Comparison of ENCODE assay signal across 23 cellular contexts in the genomic region with DNA sequence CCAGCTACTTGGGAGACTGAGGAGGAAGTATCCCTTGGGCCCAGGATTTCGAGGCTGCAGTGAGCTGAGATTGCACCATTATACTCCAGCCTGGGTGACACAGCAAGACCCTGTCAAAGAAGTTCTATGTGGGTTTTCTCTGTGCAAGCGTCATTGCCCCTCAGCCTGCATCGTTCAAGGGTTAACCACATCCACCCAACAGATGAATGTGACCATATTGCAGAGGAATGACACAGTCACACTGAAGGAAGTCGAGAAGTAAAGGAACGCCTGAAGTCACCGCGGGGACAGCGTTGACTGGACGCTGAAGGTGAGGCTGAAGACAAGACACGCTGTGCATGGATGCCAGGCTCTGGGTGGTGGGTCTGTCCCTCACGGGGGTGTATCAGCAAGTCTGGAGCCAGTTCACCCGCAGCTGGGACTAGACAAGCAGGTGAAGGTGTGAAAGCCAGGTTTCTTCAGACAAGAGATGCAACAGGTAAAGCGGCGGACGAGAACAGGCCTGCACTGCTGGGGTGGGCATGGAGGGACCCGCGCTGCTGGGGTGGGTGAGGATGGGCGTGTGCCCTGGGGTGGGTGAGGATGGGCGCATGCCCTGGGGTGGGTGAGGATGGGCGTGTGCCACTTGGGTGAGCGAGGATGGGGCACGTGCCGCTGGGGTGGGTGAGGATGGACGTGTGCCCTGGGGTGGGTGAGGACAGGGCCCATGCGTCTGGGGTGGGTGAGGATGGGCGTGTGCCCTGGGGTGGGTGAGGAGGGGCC. TPM values are rescaled to one million over a fixed set of nuclear protein-coding genes. Genes with fewer than 3 reads are reported as not detected.
DNase-seq lines count a peak whose midpoint lies in the region; ATAC-seq and TF ChIP-seq lines count a peak whose summit lies in the region.
"Had no signal": no experiment of that assay in that cellular context is flagged by ENCODE, and none has a peak within 500 bp of the region (broad histone marks: within the 10 kb centered on the region; RNA-seq: fewer than 3 reads in every experiment).

No MANE protein-coding gene starts in this region.

- H3K9me3 ChIP-seq in HEK293 (ENCODE audit: control insufficient read depth, insufficient read depth, low read depth, low read length) (no peaks in the 10 kb centered on the region), WERI-Rb-1 (ENCODE audit: severe bottlenecking) (no peaks in the 10 kb centered on the region), transverse colon (no peaks in the 10 kb centered on the region), right atrium auricular region (no peaks in the 10 kb centered on the region)
- H3K9me3 ChIP-seq: suprapubic skin had no signal

- peaks cover 12 to 25% (median 16%) of the 10 kb centered on the region in 3 donors for H3K27me3 Mint-ChIP-seq in CD14-positive monocyte (ENCODE audit: low read depth in 3 of 3)
- H3K27me3 Mint-ChIP-seq in central memory CD8-positive, alpha-beta T cell, result no peaks in the 10 kb centered on the region
- H3K27me3 Mint-ChIP-seq: activated CD4-positive, alpha-beta T cell treated with anti-CD3 and anti-CD28 coated beads for 36 hours; CD4-positive, alpha-beta T cell had no signal

- H3K36me3 ChIP-seq in HEK293 (ENCODE audit: control insufficient read depth in 2 of 2, insufficient read depth in 1 of 2, low read length in 2 of 2) (no peaks in the 10 kb centered on the region), WERI-Rb-1 (no peaks in the 10 kb centered on the region), transverse colon (no peaks in the 10 kb centered on the region), right atrium auricular region (no peaks in the 10 kb centered on the region)
- H3K36me3 ChIP-seq: suprapubic skin had no signal

- in situ Hi-C loops in transverse colon (cut with MboI; ENCODE audit: low pct_ligation_motif_present in 1 of 4, low pct_unique_long_range_greater_than_20kb in 1 of 4, low sequenced_read_pairs in 3 of 4), result no loop called here

- 63 to 81% methylated on average over 10 to 26 of the region's 26 CpGs for WGBS in transverse colon (ENCODE audit: low coverage in 1 of 2), 2 donors

- H3K4me3 Mint-ChIP-seq in CD14-positive monocyte, result peak overlapping the region in 1 of 2 donors; percentile 31
- H3K4me3 Mint-ChIP-seq in central memory CD8-positive, alpha-beta T cell, result no peak overlapping the region
- H3K4me3 Mint-ChIP-seq: activated CD4-positive, alpha-beta T cell treated with anti-CD3 and anti-CD28 coated beads for 36 hours; CD4-positive, alpha-beta T cell had no signal

- H3K27me3 ChIP-seq in WERI-Rb-1 (ENCODE audit: insufficient read depth, low read depth, severe bottlenecking) (no peaks in the 10 kb centered on the region), transverse colon (peaks cover 17% of the 10 kb centered on the region), right atrium auricular region (no peaks in the 10 kb centered on the region)

- DNase-seq in CD14-positive monocyte (ENCODE audit: low spot score) (peak; percentile 37), posterior vena cava (ENCODE audit: low spot score) (peak; percentile 67), WERI-Rb-1 (no peak), transverse colon (no peak), iPS-NIHi7 (ENCODE audit: extremely low spot score) (no peak), right atrium auricular region (ENCODE audit: low spot score) (no peak)
- peak in 1 of 2 donors; percentile 7 for DNase-seq in central memory CD8-positive, alpha-beta T cell (ENCODE audit: low spot score in 2 of 2)
- DNase-seq: activated CD4-positive, alpha-beta T cell treated with anti-CD3 and anti-CD28 coated beads for 36 hours; activated gamma-delta T cell; amniotic stem cell; CD4-positive, alpha-beta T cell; GDM1; HCEC 1CT; NCI-H187 treated with DMSO at 0.1 percent for 48 hours; NCI-H2227 treated with DMSO at 0.1 percent for 48 hours; NCI-H748 treated with DMSO at 0.1 percent for 48 hours; OCI-M1; right cardiac atrium; stimulated activated CD8-positive, alpha-beta memory T cell treated with anti-CD3 and anti-CD28 coated beads, Interleukin-4, amount 100 ng/mL, for 48 hours had no signal

- TF ChIP-seq CTCF in CD14-positive monocyte (IDR thresholded peaks at IDR 0.05), result no peak
- no peak for TF ChIP-seq CTCF in HEK293 (tag by site-specific recombination; IDR thresholded peaks at IDR 0.05)
- no peak for TF ChIP-seq CTCF in WERI-Rb-1 (IDR thresholded peaks at IDR 0.05; ENCODE audit: low read depth, low read length)
- TF ChIP-seq CTCF in transverse colon (IDR thresholded peaks at IDR 0.05), result no peak
- no peak for TF ChIP-seq CTCF in right atrium auricular region (IDR thresholded peaks at IDR 0.05)

- no peaks in the 10 kb centered on the region for H3K4me1 ChIP-seq in HEK293 (ENCODE audit: control insufficient read depth, insufficient read depth, low read length)
- H3K4me1 ChIP-seq in transverse colon, result no peaks in the 10 kb centered on the region
- peaks cover 0 to 5% of the 10 kb centered on the region in 2 donors for H3K4me1 ChIP-seq in right atrium auricular region
- H3K4me1 ChIP-seq: suprapubic skin had no signal

- peaks cover 6% of the 10 kb centered on the region for H3K4me1 Mint-ChIP-seq in CD14-positive monocyte
- no peaks in the 10 kb centered on the region for H3K4me1 Mint-ChIP-seq in central memory CD8-positive, alpha-beta T cell
- H3K4me1 Mint-ChIP-seq: activated CD4-positive, alpha-beta T cell treated with anti-CD3 and anti-CD28 coated beads for 36 hours had no signal

- H3K27ac Mint-ChIP-seq in CD14-positive monocyte, result peak overlapping the region in 2 of 7 donors; percentile 68 to 71
- H3K27ac Mint-ChIP-seq in central memory CD8-positive, alpha-beta T cell (ENCODE audit: low read depth), result peak overlapping the region; percentile 8
- H3K27ac Mint-ChIP-seq: activated CD4-positive, alpha-beta T cell treated with anti-CD3 and anti-CD28 coated beads for 36 hours; CD4-positive, alpha-beta T cell had no signal

- peaks cover 0 to 3% (median 0%) of the 10 kb centered on the region in 7 donors for H3K9me3 Mint-ChIP-seq in CD14-positive monocyte
- no peaks in the 10 kb centered on the region for H3K9me3 Mint-ChIP-seq in central memory CD8-positive, alpha-beta T cell
- H3K9me3 Mint-ChIP-seq: CD4-positive, alpha-beta T cell had no signal

- intact Hi-C loops in CD14-positive monocyte (cut with micrococcal nuclease) (no loop called here), posterior vena cava (cut with DNase I) (no loop called here), transverse colon (cut with DNase I; ENCODE audit: low total_unique reads) (no loop called here)

- H3K4me3 ChIP-seq in HEK293 (ENCODE audit: low read depth, low read length) (no peak overlapping the region), WERI-Rb-1 (ENCODE audit: low read depth, low read length) (no peak overlapping the region), transverse colon (no peak overlapping the region), right atrium auricular region (no peak overlapping the region)
- H3K4me3 ChIP-seq: K562, suprapubic skin had no signal

- TF ChIP-seq POLR2A in transverse colon (IDR thresholded peaks at IDR 0.05), result no peak

- H3K36me3 Mint-ChIP-seq in CD14-positive monocyte, result no peaks in the 10 kb centered on the region
- H3K36me3 Mint-ChIP-seq in central memory CD8-positive, alpha-beta T cell (ENCODE audit: insufficient read depth), result no peaks in the 10 kb centered on the region

- POLR2A ChIA-PET in HEK293 (lab: Yijun Ruan, JAX), result no interaction called here

- no peak for TF ChIP-seq EP300 in transverse colon (IDR thresholded peaks at IDR 0.05; ENCODE audit: low read depth)

- no peak for ATAC-seq in central memory CD8-positive, alpha-beta T cell (replicated peaks; ENCODE audit: extremely low read depth, poor library complexity, severe bottlenecking)
- ATAC-seq: activated CD4-positive, alpha-beta T cell treated with anti-CD3 and anti-CD28 coated beads for 36 hours; K562; right cardiac atrium; Right ventricle myocardium inferior had no signal

- H3K27ac ChIP-seq in HEK293 (ENCODE audit: extremely low read depth, low read depth, low read length) (no peak overlapping the region), WERI-Rb-1 (no peak overlapping the region), transverse colon (no peak overlapping the region), right atrium auricular region (no peak overlapping the region)
- H3K27ac ChIP-seq: suprapubic skin had no signal

- CTCF ChIA-PET in HEK293 (lab: Yijun Ruan, JAX), result no interaction called here

TF ChIP-seq in HEK293, 187 proteins besides CTCF, POLR2A, EP300 and RAD21:
- TF ChIP-seq TRIM28 (IDR thresholded peaks at IDR 0.05; ENCODE audit: borderline replicate concordance, low read length), result no peak
- TF ChIP-seq SCRT2 (tag by site-specific recombination; IDR thresholded peaks at IDR 0.05), result peak; percentile 56

RNA-seq across cellular contexts. Expression of a gene that starts 36.5 kb away (rescaled TPM):
- polyA plus RNA-seq in CD14-positive monocyte, result 10 to 100 TPM; 67.9 to 71.7 TPM
- total RNA-seq in posterior vena cava (10 to 100 TPM; 44.1 to 46.4 TPM), transverse colon (100 to 1,000 TPM in 1 of 4 donors, 10 to 100 TPM in 3; 25.9 to 132 (median 50.4) TPM), right atrium auricular region (10 to 100 TPM; 29.6 to 41.0 TPM)

RNA-seq across cellular contexts. Expression of a gene that starts 43.8 kb away (rescaled TPM):
- not detected for polyA plus RNA-seq in CD14-positive monocyte
- total RNA-seq in posterior vena cava (1 to 10 TPM in 1 of 2 donors, under 1 TPM in 1; 0.81 to 1.0 TPM), transverse colon (1 to 10 TPM in 1 of 4 donors, under 1 TPM in 2, not detected in 1; 0.14 to 1.8 (median 0.95) TPM), right atrium auricular region (under 1 TPM; 0.19 to 0.51 TPM)

Comparison
In these comparisons a context has a peak if more than half of its experiments do, and no peak if none do; other contexts are left out.
1. DNase-seq: peak in CD14-positive monocyte (single experiment) and posterior vena cava (single experiment); none in WERI-Rb-1 (single experiment), transverse colon (single experiment), iPS-NIHi7 (single experiment) and right atrium auricular region (single experiment).